Comparison of ENCODE assay signal across 1 cellular context in genomic region chr10:67114945-67115344, GRCh38.
A peak's percentile ranks its signal among the peaks of the same experiment; 100 is the strongest.
TF ChIP-seq lines count a peak whose summit lies in the region.

No MANE protein-coding gene starts in this region.

TF ChIP-seq in HepG2, 621 proteins besides CTCF, POLR2A, EP300 and RAD21 (continued from another document):
- TF ChIP-seq ZBTB26 (CRISPR knock-in tag; IDR thresholded peaks at IDR 0.05; ENCODE audit: borderline replicate concordance), result no peak
- TF ChIP-seq PHF21A (CRISPR knock-in tag; IDR thresholded peaks at IDR 0.05), result no peak
- 0 out of 2 replicates have a peak, but pooled peaks have one; percentile 9 for TF ChIP-seq BCL6 (CRISPR knock-in tag; IDR thresholded peaks at IDR 0.05)
- TF ChIP-seq ZNF597 (CRISPR knock-in tag; IDR thresholded peaks at IDR 0.05), result no peak
- 0 out of 2 replicates have a peak, but pooled peaks have one; percentile 11 for TF ChIP-seq FOXA1 (IDR thresholded peaks at IDR 0.05)
- TF ChIP-seq FOXA1 (CRISPR knock-in tag; IDR thresholded peaks at IDR 0.05), result peak; percentile 52; the same call in 1 of the 2 replicates
- TF ChIP-seq PRDM15 (CRISPR knock-in tag; IDR thresholded peaks at IDR 0.05), result no peak
- no peak for TF ChIP-seq HOXA9 (CRISPR knock-in tag; IDR thresholded peaks at IDR 0.05; ENCODE audit: borderline replicate concordance)
- TF ChIP-seq SMARCC2 (IDR thresholded peaks at IDR 0.05), result no peak
- no peak for TF ChIP-seq ZNF17 (CRISPR knock-in tag; IDR thresholded peaks at IDR 0.05)
- no peak for TF ChIP-seq ZNF737 (CRISPR knock-in tag; IDR thresholded peaks at IDR 0.05; ENCODE audit: borderline replicate concordance)
- no peak for TF ChIP-seq POLR2AphosphoS5 (IDR thresholded peaks at IDR 0.05; ENCODE audit: low read depth, low read length)
- TF ChIP-seq FOXA3 (CRISPR knock-in tag; IDR thresholded peaks at IDR 0.05), result peak; percentile 56
- no peak for TF ChIP-seq ZNF850 (CRISPR knock-in tag; conservative IDR thresholded peaks at IDR 0.05)
